Comparison of ENCODE assay signal across 8 cellular contexts in the genomic region with DNA sequence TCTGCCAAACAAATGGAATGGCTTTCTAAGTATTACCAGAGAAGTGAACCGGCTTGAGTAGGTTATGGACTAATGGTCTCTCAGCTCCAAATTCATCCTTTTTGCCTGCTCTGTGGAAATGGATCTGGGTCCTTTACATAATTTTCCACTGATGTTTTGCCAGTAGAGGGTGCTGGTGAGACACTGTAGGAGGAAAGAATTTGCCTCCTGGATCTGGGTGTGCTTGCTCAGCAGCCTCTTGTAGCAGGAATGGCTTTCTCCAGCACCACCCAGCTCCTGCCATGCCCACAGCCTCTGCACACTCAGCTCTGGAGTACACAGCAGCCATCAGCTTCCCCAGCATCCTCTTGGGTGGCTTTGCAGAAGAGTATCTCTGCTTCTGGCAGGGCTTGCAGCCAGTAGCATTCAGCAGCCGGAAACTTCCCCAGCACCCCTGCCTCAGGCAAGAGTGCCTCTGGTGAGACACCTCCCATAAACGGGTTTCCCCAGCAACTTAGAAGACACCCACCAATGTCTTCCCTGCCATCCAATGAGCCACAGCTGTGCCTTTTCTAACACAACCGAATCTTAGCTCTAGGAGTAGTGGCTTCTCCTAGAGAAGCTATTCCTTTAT.
DNase-seq lines count a peak whose midpoint lies in the region; ATAC-seq, FAIRE-seq and TF ChIP-seq lines count a peak whose summit lies in the region.

No MANE protein-coding gene starts in this region.

- H3K56ac ChIP-seq in mesendoderm (ENCODE audit: low read length) = no peak overlapping the region

- intact Hi-C loops in sciatic nerve (cut with DNase I) = no loop called here

- no peak overlapping the region for H3K18ac ChIP-seq in mesendoderm (ENCODE audit: low read length)

- no peaks in the 10 kb centered on the region for H4K20me1 ChIP-seq in astrocyte (ENCODE audit: insufficient read depth, low read length)

- H3K9me3 Mint-ChIP-seq in astrocyte (ENCODE audit: unreplicated experiment) = no peaks in the 10 kb centered on the region

- no peak overlapping the region for H2BK15ac ChIP-seq in mesendoderm (replicated peaks; ENCODE audit: low read depth)

- no peak overlapping the region for H2BK5ac ChIP-seq in mesendoderm (ENCODE audit: low read length)

- H3K79me2 ChIP-seq in astrocyte (ENCODE audit: insufficient read depth, low read length) (no peaks in the 10 kb centered on the region), mesendoderm (ENCODE audit: control insufficient read depth, insufficient read depth, low read length) (no peaks in the 10 kb centered on the region)

- ATAC-seq in HG03135 (IDR thresholded peaks at IDR 0.05; ENCODE audit: unreplicated experiment) = no peak
- ATAC-seq in sciatic nerve = no peak

- H3K36me3 Mint-ChIP-seq in astrocyte (ENCODE audit: low read depth, unreplicated experiment) = no peaks in the 10 kb centered on the region

- H4K8ac ChIP-seq in mesendoderm (ENCODE audit: low read depth, low read length) = no peak overlapping the region

- no CpG with 5 or more reads among the region's 4 CpGs for WGBS in mesendoderm (ENCODE audit: extremely low coverage, insufficient coverage, low lambda C conversion rate)

- FAIRE-seq in astrocyte (lab: Jason Lieb, UNC) = peak; percentile 47

- peak; percentile 73 for TF ChIP-seq CTCF in GM12865 (IDR thresholded peaks at IDR 0.05; ENCODE audit: insufficient read depth, low read depth, low read length, missing control alignments)
- TF ChIP-seq CTCF in astrocyte (IDR thresholded peaks at IDR 0.05; ENCODE audit: insufficient read depth, low read depth, low read length) = peak; percentile 50

- H3K4ac ChIP-seq in mesendoderm (ENCODE audit: low read depth, low read length) = no peak overlapping the region

- no peak overlapping the region for H4K5ac ChIP-seq in mesendoderm (ENCODE audit: low read length)

- H3K4me3 ChIP-seq in GM12865 (ENCODE audit: low read depth, low read length) (no peak overlapping the region), astrocyte (ENCODE audit: insufficient read depth, low read depth, low read length) (no peak overlapping the region), mesendoderm (ENCODE audit: low read length) (no peak overlapping the region)

- H2BK120ac ChIP-seq in mesendoderm (ENCODE audit: low read depth, low read length) = no peak overlapping the region

- no peak overlapping the region for H2AK5ac ChIP-seq in mesendoderm (ENCODE audit: low read length)

- peaks cover 2% of the 10 kb centered on the region for H3K4me1 Mint-ChIP-seq in astrocyte (ENCODE audit: low read depth, unreplicated experiment)

- H3K9me3 ChIP-seq in astrocyte (ENCODE audit: insufficient read depth, low read depth, low read length) = peaks cover 3% of the 10 kb centered on the region

- DNase-seq in 8988T (peak; percentile 31), GM12865 (ENCODE audit: low read depth) (peak; percentile 61), NCI-H146 (lab: John Stamatoyannopoulos, UW) (peak; percentile 42), astrocyte (ENCODE audit: low read depth) (peak; percentile 10), mesendoderm (peak; percentile 86), sciatic nerve (ENCODE audit: low spot score) (no peak)
- DNase-seq in stimulated activated naive CD4-positive, alpha-beta T cell treated with Interleukin-2 at 50 U/mL for 16 hours (lab: John Stamatoyannopoulos, UW) = no peak

- H3K4me2 ChIP-seq in astrocyte (ENCODE audit: low read length) (no peak overlapping the region), mesendoderm (ENCODE audit: low read length) (no peak overlapping the region)

- no peak overlapping the region for H2AFZ ChIP-seq in astrocyte (ENCODE audit: low read depth, low read length)

- no peak overlapping the region for H3K9ac ChIP-seq in astrocyte (ENCODE audit: low read length)
- no peak overlapping the region for H3K9ac ChIP-seq in mesendoderm (ENCODE audit: low read length)

- H3K4me3 Mint-ChIP-seq in astrocyte (ENCODE audit: unreplicated experiment) = no peak overlapping the region

- H3K27ac Mint-ChIP-seq in astrocyte (ENCODE audit: unreplicated experiment) = peak overlapping the region; percentile 15

- no peaks in the 10 kb centered on the region for H3K27me3 Mint-ChIP-seq in astrocyte (ENCODE audit: low read depth, unreplicated experiment)

- H3K79me1 ChIP-seq in mesendoderm (ENCODE audit: low read length) = no peaks in the 10 kb centered on the region

- no peaks in the 10 kb centered on the region for H3K4me1 ChIP-seq in astrocyte (ENCODE audit: insufficient read depth, low read length)
- H3K4me1 ChIP-seq in mesendoderm (ENCODE audit: control insufficient read depth, low read depth, low read length) = no peaks in the 10 kb centered on the region

- H3K36me3 ChIP-seq in astrocyte (ENCODE audit: insufficient read depth, low read length) = no peaks in the 10 kb centered on the region
- H3K36me3 ChIP-seq in mesendoderm (ENCODE audit: control insufficient read depth, insufficient read depth, low read length) = no peaks in the 10 kb centered on the region

- no peak overlapping the region for H3K27ac ChIP-seq in astrocyte (ENCODE audit: low read depth, low read length)
- no peak overlapping the region for H3K27ac ChIP-seq in mesendoderm (ENCODE audit: low read depth, low read length)

- no peak overlapping the region for H3K23ac ChIP-seq in mesendoderm (ENCODE audit: low read length)

- H3K27me3 ChIP-seq in astrocyte (ENCODE audit: insufficient read depth, low read length) (no peaks in the 10 kb centered on the region), mesendoderm (ENCODE audit: insufficient read depth, low read length, poor library complexity) (no peaks in the 10 kb centered on the region)

Comparison
In these comparisons a context has a peak if more than half of its experiments do, and no peak if none do; other contexts are left out.
1. DNase-seq: peak in 8988T (single experiment), GM12865 (single experiment), NCI-H146 (single experiment), astrocyte (single experiment) and mesendoderm (single experiment); none in sciatic nerve (single experiment) and stimulated activated naive CD4-positive, alpha-beta T cell treated with Interleukin-2 at 50 U/mL for 16 hours (single experiment).